1 cellular context compared by ENCODE assay signal in the genomic region with DNA sequence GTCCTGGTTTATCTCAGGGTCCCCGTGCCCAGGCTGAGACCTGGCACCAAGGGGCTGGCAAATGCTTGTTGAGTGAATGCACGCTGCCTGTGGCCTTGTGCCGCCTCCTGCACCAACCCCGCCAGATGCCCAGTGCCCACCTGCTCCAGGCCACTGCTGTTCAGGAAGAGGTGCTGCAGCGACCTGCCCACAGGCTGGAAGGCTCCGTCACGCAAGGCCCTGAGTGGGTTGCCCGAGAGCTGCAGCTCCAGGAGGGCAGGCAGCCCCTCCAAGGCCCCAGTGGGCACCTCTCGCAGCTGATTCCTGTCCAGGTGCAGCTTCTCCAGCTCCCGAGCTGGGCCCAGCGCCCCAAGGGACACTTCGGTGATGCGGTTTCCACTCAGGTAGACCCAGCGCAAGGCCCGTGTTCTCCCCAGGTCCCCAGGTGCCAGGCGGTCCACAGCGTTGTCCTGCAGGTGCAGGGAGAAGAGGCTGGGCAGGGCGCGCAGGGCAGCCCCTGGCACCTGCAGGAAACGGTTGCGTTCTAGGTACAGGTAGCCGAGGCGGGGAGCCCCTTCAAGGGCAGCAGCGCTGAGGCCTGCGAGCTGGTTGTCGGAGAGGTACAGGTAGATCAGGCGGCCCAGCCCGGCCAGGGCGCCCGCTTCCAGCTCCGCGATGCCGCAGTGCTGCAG.
TF ChIP-seq lines count a peak whose summit lies in the region.

No MANE protein-coding gene starts in this region.

TF ChIP-seq in HCT116, 20 proteins besides CTCF, POLR2A, EP300 and RAD21 (continued from another document):
- no peak for TF ChIP-seq SIN3A (IDR thresholded peaks at IDR 0.05; ENCODE audit: low read depth)
- TF ChIP-seq TCF7L2 (IDR thresholded peaks at IDR 0.05; ENCODE audit: borderline replicate concordance, extremely low read depth, insufficient read depth, insufficient read length): no peak
- TF ChIP-seq, protein P1, sequence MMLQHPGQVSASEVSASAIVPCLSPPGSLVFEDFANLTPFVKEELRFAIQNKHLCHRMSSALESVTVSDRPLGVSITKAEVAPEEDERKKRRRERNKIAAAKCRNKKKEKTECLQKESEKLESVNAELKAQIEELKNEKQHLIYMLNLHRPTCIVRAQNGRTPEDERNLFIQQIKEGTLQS (IDR thresholded peaks at IDR 0.05): no peak
- TF ChIP-seq, protein P2, sequence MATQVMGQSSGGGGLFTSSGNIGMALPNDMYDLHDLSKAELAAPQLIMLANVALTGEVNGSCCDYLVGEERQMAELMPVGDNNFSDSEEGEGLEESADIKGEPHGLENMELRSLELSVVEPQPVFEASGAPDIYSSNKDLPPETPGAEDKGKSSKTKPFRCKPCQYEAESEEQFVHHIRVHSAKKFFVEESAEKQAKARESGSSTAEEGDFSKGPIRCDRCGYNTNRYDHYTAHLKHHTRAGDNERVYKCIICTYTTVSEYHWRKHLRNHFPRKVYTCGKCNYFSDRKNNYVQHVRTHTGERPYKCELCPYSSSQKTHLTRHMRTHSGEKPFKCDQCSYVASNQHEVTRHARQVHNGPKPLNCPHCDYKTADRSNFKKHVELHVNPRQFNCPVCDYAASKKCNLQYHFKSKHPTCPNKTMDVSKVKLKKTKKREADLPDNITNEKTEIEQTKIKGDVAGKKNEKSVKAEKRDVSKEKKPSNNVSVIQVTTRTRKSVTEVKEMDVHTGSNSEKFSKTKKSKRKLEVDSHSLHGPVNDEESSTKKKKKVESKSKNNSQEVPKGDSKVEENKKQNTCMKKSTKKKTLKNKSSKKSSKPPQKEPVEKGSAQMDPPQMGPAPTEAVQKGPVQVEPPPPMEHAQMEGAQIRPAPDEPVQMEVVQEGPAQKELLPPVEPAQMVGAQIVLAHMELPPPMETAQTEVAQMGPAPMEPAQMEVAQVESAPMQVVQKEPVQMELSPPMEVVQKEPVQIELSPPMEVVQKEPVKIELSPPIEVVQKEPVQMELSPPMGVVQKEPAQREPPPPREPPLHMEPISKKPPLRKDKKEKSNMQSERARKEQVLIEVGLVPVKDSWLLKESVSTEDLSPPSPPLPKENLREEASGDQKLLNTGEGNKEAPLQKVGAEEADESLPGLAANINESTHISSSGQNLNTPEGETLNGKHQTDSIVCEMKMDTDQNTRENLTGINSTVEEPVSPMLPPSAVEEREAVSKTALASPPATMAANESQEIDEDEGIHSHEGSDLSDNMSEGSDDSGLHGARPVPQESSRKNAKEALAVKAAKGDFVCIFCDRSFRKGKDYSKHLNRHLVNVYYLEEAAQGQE (IDR thresholded peaks at IDR 0.05; ENCODE audit: low read depth): no peak
- no peak for TF ChIP-seq ELF1 (IDR thresholded peaks at IDR 0.05; ENCODE audit: borderline replicate concordance, low read depth)
- TF ChIP-seq, protein P3, sequence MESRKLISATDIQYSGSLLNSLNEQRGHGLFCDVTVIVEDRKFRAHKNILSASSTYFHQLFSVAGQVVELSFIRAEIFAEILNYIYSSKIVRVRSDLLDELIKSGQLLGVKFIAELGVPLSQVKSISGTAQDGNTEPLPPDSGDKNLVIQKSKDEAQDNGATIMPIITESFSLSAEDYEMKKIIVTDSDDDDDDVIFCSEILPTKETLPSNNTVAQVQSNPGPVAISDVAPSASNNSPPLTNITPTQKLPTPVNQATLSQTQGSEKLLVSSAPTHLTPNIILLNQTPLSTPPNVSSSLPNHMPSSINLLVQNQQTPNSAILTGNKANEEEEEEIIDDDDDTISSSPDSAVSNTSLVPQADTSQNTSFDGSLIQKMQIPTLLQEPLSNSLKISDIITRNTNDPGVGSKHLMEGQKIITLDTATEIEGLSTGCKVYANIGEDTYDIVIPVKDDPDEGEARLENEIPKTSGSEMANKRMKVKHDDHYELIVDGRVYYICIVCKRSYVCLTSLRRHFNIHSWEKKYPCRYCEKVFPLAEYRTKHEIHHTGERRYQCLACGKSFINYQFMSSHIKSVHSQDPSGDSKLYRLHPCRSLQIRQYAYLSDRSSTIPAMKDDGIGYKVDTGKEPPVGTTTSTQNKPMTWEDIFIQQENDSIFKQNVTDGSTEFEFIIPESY (IDR thresholded peaks at IDR 0.05; ENCODE audit: extremely low read depth, insufficient replicate concordance, low read length): no peak
- TF ChIP-seq EGR1 (IDR thresholded peaks at IDR 0.05; ENCODE audit: low read depth): no peak
